9 cellular contexts compared by ENCODE assay signal in genomic region chr4:105714071-105714521, GRCh38. TPM values are rescaled to one million over a fixed set of nuclear protein-coding genes. Genes with fewer than 3 reads are reported as not detected.
DNase-seq lines count a peak whose midpoint lies in the region; ATAC-seq, FAIRE-seq and TF ChIP-seq lines count a peak whose summit lies in the region.
"Had no signal": no experiment of that assay in that cellular context is flagged by ENCODE, and none has a peak within 500 bp of the region (broad histone marks: within the 10 kb centered on the region; RNA-seq: fewer than 3 reads in every experiment).

No MANE protein-coding gene starts in this region.

- in situ Hi-C loops in ACHN (cut with HindIII; ENCODE audit: low pct_ligation_motif_present, low pct_unique_long_range_greater_than_20kb, low sequenced_read_pairs), result no loop called here

- H3K79me2 ChIP-seq in astrocyte (ENCODE audit: insufficient read depth, low read length), result peaks cover 42% of the 10 kb centered on the region

- H3K9me3 Mint-ChIP-seq in astrocyte (ENCODE audit: unreplicated experiment), result no peaks in the 10 kb centered on the region
- no peaks in the 10 kb centered on the region for H3K9me3 Mint-ChIP-seq in endothelial cell (ENCODE audit: unreplicated experiment)

- no peaks in the 10 kb centered on the region for H3K36me3 ChIP-seq in astrocyte (ENCODE audit: insufficient read depth, low read length)

- H3K4me2 ChIP-seq in astrocyte (ENCODE audit: low read length), result peak overlapping the region; percentile 77

- H3K9ac ChIP-seq in astrocyte (ENCODE audit: low read length), result peak overlapping the region; percentile 45

- H3K27ac Mint-ChIP-seq in astrocyte (ENCODE audit: unreplicated experiment) (no peak overlapping the region), endothelial cell (ENCODE audit: unreplicated experiment) (no peak overlapping the region)

- peak overlapping the region; percentile 30 for H3K4me3 ChIP-seq in astrocyte (ENCODE audit: insufficient read depth, low read depth, low read length)

- FAIRE-seq in astrocyte (lab: Jason Lieb, UNC), result no peak

- peak overlapping the region; percentile 31 for H3K27ac ChIP-seq in astrocyte (ENCODE audit: low read depth, low read length)
- H3K27ac ChIP-seq: C4-2B had no signal

- no peaks in the 10 kb centered on the region for H3K27me3 ChIP-seq in astrocyte (ENCODE audit: insufficient read depth, low read length)

- peaks cover 4% of the 10 kb centered on the region for H3K36me3 Mint-ChIP-seq in astrocyte (ENCODE audit: low read depth, unreplicated experiment)
- H3K36me3 Mint-ChIP-seq in endothelial cell (ENCODE audit: low read depth, unreplicated experiment), result peaks cover 3% of the 10 kb centered on the region

- peak overlapping the region; percentile 20 for H2AFZ ChIP-seq in astrocyte (ENCODE audit: low read depth, low read length)

- peaks cover 2% of the 10 kb centered on the region for H4K20me1 ChIP-seq in astrocyte (ENCODE audit: insufficient read depth, low read length)

- H3K4me1 Mint-ChIP-seq in astrocyte (ENCODE audit: low read depth, unreplicated experiment), result no peaks in the 10 kb centered on the region
- H3K4me1 Mint-ChIP-seq in endothelial cell (ENCODE audit: unreplicated experiment), result peaks cover 7% of the 10 kb centered on the region

- H3K27me3 Mint-ChIP-seq in astrocyte (ENCODE audit: low read depth, unreplicated experiment) (no peaks in the 10 kb centered on the region), endothelial cell (ENCODE audit: unreplicated experiment) (no peaks in the 10 kb centered on the region)

- TF ChIP-seq CTCF in astrocyte (IDR thresholded peaks at IDR 0.05; ENCODE audit: insufficient read depth, low read depth, low read length), result no peak
- no peak for TF ChIP-seq CTCF in endothelial cell (IDR thresholded peaks at IDR 0.05; ENCODE audit: unreplicated experiment)

- peaks cover 12% of the 10 kb centered on the region for H3K4me1 ChIP-seq in astrocyte (ENCODE audit: insufficient read depth, low read length)

- ATAC-seq in GM19468 (IDR thresholded peaks at IDR 0.05; ENCODE audit: extremely low read depth, unreplicated experiment) (peak; percentile 56), HG03469 (IDR thresholded peaks at IDR 0.05; ENCODE audit: unreplicated experiment) (peak; percentile 53)

- no peak overlapping the region for H3K4me3 Mint-ChIP-seq in astrocyte (ENCODE audit: unreplicated experiment)
- no peak overlapping the region for H3K4me3 Mint-ChIP-seq in endothelial cell (ENCODE audit: unreplicated experiment)

- no peaks in the 10 kb centered on the region for H3K9me3 ChIP-seq in astrocyte (ENCODE audit: insufficient read depth, low read depth, low read length)

- DNase-seq in ACHN (peak; percentile 47), astrocyte (ENCODE audit: low read depth) (peak; percentile 25), endothelial cell (ENCODE audit: low spot score) (no peak), putamen (ENCODE audit: low spot score) (no peak), NCI-H1105 treated with DMSO at 0.1 percent for 48 hours (lab: John Stamatoyannopoulos, UW) (no peak), HT-29 (ENCODE audit: low spot score) (no peak)

RNA-seq across cellular contexts. Expression of gene GSTCD, which starts 5.5 kb away (rescaled TPM):
- total RNA-seq in astrocyte (12.3 TPM in 2 replicates), endothelial cell (ENCODE audit: unreplicated experiment) (14.0 TPM)
- 12.0 and 25.4 TPM in 2 replicates for total RNA-seq in HT-29 (2014; rRNA removed; shearing (Covaris generic))

RNA-seq across cellular contexts. Expression of gene INTS12, which starts 5.6 kb away (rescaled TPM):
- total RNA-seq in astrocyte, result 21.2 and 21.9 TPM in 2 replicates
- 16.0 TPM for total RNA-seq in endothelial cell (ENCODE audit: unreplicated experiment)
- total RNA-seq in HT-29 (2014; rRNA removed; shearing (Covaris generic)), result 8.2 and 11.8 TPM in 2 replicates

Comparison
In these comparisons a context has a peak if more than half of its experiments do, and no peak if none do; other contexts are left out.
1. DNase-seq: peak in ACHN (single experiment) and astrocyte (single experiment); none in endothelial cell (single experiment), putamen (single experiment), NCI-H1105 treated with DMSO at 0.1 percent for 48 hours (single experiment) and HT-29 (single experiment).